ENCODE assay signal across 2 cellular contexts in genomic region chr11:1691027-1691877, GRCh38.
A peak's percentile ranks its signal among the peaks of the same experiment; 100 is the strongest.
TF ChIP-seq lines count a peak whose summit lies in the region.

No MANE protein-coding gene starts in this region.

TF ChIP-seq in GM23338, 12 proteins besides CTCF, POLR2A, EP300 and RAD21 (continued from another document):
- TF ChIP-seq NANOG (IDR thresholded peaks at IDR 0.05; ENCODE audit: borderline replicate concordance) (no peak), STAT1 (IDR thresholded peaks at IDR 0.05; ENCODE audit: unreplicated experiment) (no peak), CREB1 (CRISPR knock-in tag; IDR thresholded peaks at IDR 0.05; ENCODE audit: low read depth) (no peak), ZNF114 (CRISPR knock-in tag; IDR thresholded peaks at IDR 0.05) (no peak), JUNB (IDR thresholded peaks at IDR 0.05; ENCODE audit: unreplicated experiment) (no peak), POLR2AphosphoS5 (IDR thresholded peaks at IDR 0.05; ENCODE audit: low read depth) (no peak), REST (IDR thresholded peaks at IDR 0.05; ENCODE audit: unreplicated experiment) (no peak), ZNF462 (CRISPR knock-in tag; IDR thresholded peaks at IDR 0.05) (no peak), ETS1 (IDR thresholded peaks at IDR 0.05) (no peak), EZH2phosphoT487 (IDR thresholded peaks at IDR 0.05; ENCODE audit: unreplicated experiment) (no peak)

TF ChIP-seq in liver, 16 proteins besides CTCF, POLR2A, EP300 and RAD21:
- TF ChIP-seq REST (IDR thresholded peaks at IDR 0.05) (peak; percentile 67), MAX (IDR thresholded peaks at IDR 0.05) (peak; percentile 89), HNF4A (conservative IDR thresholded peaks at IDR 0.05) (peak; percentile 89 to 96), FOXA1 (IDR thresholded peaks at IDR 0.05) (no peak), SP1 (IDR thresholded peaks at IDR 0.05) (peak; percentile 94), FOXA2 (IDR thresholded peaks at IDR 0.05) (peak; percentile 70), TAF1 (conservative IDR thresholded peaks at IDR 0.05) (no peak), NR2F2 (IDR thresholded peaks at IDR 0.05) (peak; percentile 31), YY1 (IDR thresholded peaks at IDR 0.05) (peak; percentile 70), ATF3 (IDR thresholded peaks at IDR 0.05) (peak; percentile 64), HNF4G (IDR thresholded peaks at IDR 0.05) (peak; percentile 80), ZBTB33 (IDR thresholded peaks at IDR 0.05) (no peak), RXRA (IDR thresholded peaks at IDR 0.05) (peak; percentile 89 to 94), EGR1 (IDR thresholded peaks at IDR 0.05; ENCODE audit: low read depth in 2 of 2) (peak; percentile 51 to 77), JUND (IDR thresholded peaks at IDR 0.05) (peak in 1 of 2 donors; percentile 21), GABPA (IDR thresholded peaks at IDR 0.05 in 1 of 2, conservative IDR thresholded peaks at IDR 0.05 in 1 of 2) (peak in 1 of 2 donors; percentile 17)
